Comparison of ENCODE assay signal across 26 cellular contexts in the genomic region with DNA sequence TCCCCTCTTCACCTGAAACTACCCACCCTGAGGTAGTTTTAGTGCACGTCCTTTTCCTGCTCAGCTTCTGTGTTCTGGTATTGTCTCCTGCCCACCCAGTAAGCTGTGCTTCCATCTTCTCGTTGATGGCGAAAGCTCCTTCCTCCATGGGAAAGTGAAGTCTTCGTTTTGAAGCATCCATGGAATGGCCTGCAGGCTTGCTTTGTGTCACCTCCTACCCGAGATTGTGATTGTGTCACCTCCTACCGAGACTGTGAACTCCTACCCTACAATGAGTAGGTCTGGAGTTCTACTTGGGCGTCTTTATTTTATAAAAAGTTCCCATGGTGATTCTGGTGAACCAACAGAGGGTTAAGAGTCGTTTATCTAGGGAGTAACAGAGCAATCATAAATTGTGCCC.
"Had no signal": no experiment of that assay in that cellular context is flagged by ENCODE, and none has a peak within 500 bp of the region (broad histone marks: within the 10 kb centered on the region; RNA-seq: fewer than 3 reads in every experiment).

No MANE protein-coding gene starts in this region.

- H3K27ac Mint-ChIP-seq: activated CD8-positive, alpha-beta T cell treated with anti-CD3 and anti-CD28 coated beads, Interleukin-2, amount 10 ng/mL, durations not matched to agents 7 days and 5 days; activated T-helper 1 cell treated with anti-CD3 and anti-CD28 coated beads, Interleukin-12 subunit alpha, Interleukin-12 subunit beta, Interleukin-2, Interleukin-4 antibody, amounts not matched to agents 30 ng/mL and 10 ng/mL and 1 ng/mL, durations not matched to agents 14 hours and 24 hours and 36 hours; T-helper 1 cell treated with Interleukin-12 subunit alpha and Interleukin-12 subunit beta and Interleukin-4 antibody, amounts not matched to agents 30 μg/mL and 1 μg/mL, for 36 hours had no signal

- FAIRE-seq: astrocyte, RCC 7860 had no signal

- H3K4me1 ChIP-seq: SJSA1 had no signal

- H3K27me3 ChIP-seq: MG63, SJSA1 had no signal

- H3K9me3 ChIP-seq: MG63, SJSA1 had no signal

- DNase-seq: activated CD4-positive, alpha-beta T cell treated with anti-CD3 and anti-CD28 coated beads for 48 hours; activated CD4-positive, alpha-beta T cell treated with anti-CD3 and anti-CD28 coated beads, Interleukin-2, amount 50 U/mL, for 4 hours; activated CD4-positive, CD25-positive, alpha-beta regulatory T cell treated with anti-CD3 and anti-CD28 coated beads, Interleukin-2, amount 50 U/mL, for 72 hours; activated CD8-positive, alpha-beta memory T cell treated with anti-CD3 and anti-CD28 coated beads, Interleukin-2, amount 50 U/mL, for 48 hours; activated CD8-positive, alpha-beta T cell treated with anti-CD3 and anti-CD28 coated beads, Interleukin-2, amount 10 ng/mL, durations not matched to agents 7 days and 5 days; activated effector memory CD4-positive, alpha-beta T cell treated with Interleukin-2 at 50 U/mL for 16 hours; activated naive CD4-positive, alpha-beta T cell; activated T-cell treated with anti-CD3 and anti-CD28 coated beads, Interleukin-2, amount 50 U/mL, for 24 hours; MG63; MV-4-11; NCI-H1092 treated with DMSO at 0.1 percent for 48 hours; NCI-H1417 treated with DMSO at 0.1 percent for 48 hours; NCI-H1694; NCI-H2029 treated with DMSO at 0.1 percent for 48 hours; NCI-H510A treated with DMSO at 0.1 percent for 48 hours; NCI-H69; PC-3; SHP77 had no signal

- H3K27ac ChIP-seq: SJSA1 had no signal

- H3K9me3 Mint-ChIP-seq: activated naive CD4-positive, alpha-beta T cell treated with anti-CD3 and anti-CD28 coated beads, Interleukin-2, amount 50 U/mL, for 24 hours; activated T-cell treated with anti-CD3 and anti-CD28 coated beads, Interleukin-2, amount 50 U/mL, for 24 hours; activated T-helper 1 cell treated with anti-CD3 and anti-CD28 coated beads, Interleukin-12 subunit alpha, Interleukin-12 subunit beta, Interleukin-2, Interleukin-4 antibody, amounts not matched to agents 30 ng/mL and 10 ng/mL and 1 ng/mL, durations not matched to agents 14 hours and 24 hours and 36 hours; central memory CD8-positive, alpha-beta T cell; T-helper 1 cell treated with Interleukin-12 subunit alpha and Interleukin-12 subunit beta and Interleukin-4 antibody, amounts not matched to agents 30 μg/mL and 1 μg/mL, for 36 hours had no signal

- H3K27me3 Mint-ChIP-seq: activated naive CD4-positive, alpha-beta T cell treated with anti-CD3 and anti-CD28 coated beads, Interleukin-2, amount 50 U/mL, for 24 hours; activated T-cell treated with anti-CD3 and anti-CD28 coated beads, Interleukin-2, amount 50 U/mL, for 24 hours; central memory CD8-positive, alpha-beta T cell had no signal

- H3K4me3 ChIP-seq: MG63, SJSA1 had no signal

- H3K4me3 Mint-ChIP-seq: activated CD8-positive, alpha-beta T cell treated with anti-CD3 and anti-CD28 coated beads, Interleukin-2, amount 10 ng/mL, durations not matched to agents 7 days and 5 days; activated naive CD4-positive, alpha-beta T cell treated with anti-CD3 and anti-CD28 coated beads, Interleukin-2, amount 50 U/mL, for 24 hours; activated T-cell treated with anti-CD3 and anti-CD28 coated beads, Interleukin-2, amount 50 U/mL, for 24 hours; activated T-helper 1 cell treated with anti-CD3 and anti-CD28 coated beads, Interleukin-12 subunit alpha, Interleukin-12 subunit beta, Interleukin-2, Interleukin-4 antibody, amounts not matched to agents 30 ng/mL and 10 ng/mL and 1 ng/mL, durations not matched to agents 14 hours and 24 hours and 36 hours; brain; central memory CD8-positive, alpha-beta T cell; T-helper 1 cell treated with Interleukin-12 subunit alpha and Interleukin-12 subunit beta and Interleukin-4 antibody, amounts not matched to agents 30 μg/mL and 1 μg/mL, for 36 hours had no signal
